In genomic region chr9:122091682-122092592, GRCh38 we compare ENCODE assay signal across 8 cellular contexts. TPM values are rescaled to one million over a fixed set of nuclear protein-coding genes. Genes with fewer than 3 reads are reported as not detected.
DNase-seq lines count a peak whose midpoint lies in the region; ATAC-seq and TF ChIP-seq lines count a peak whose summit lies in the region.

No MANE protein-coding gene starts in this region.

- H3K79me2 ChIP-seq in MM.1S (ENCODE audit: low read length): peaks cover 39% of the 10 kb centered on the region

- H3K9ac ChIP-seq in MM.1S (ENCODE audit: low read length): peak overlapping the region; percentile 79

- peaks cover 11% of the 10 kb centered on the region for H3K36me3 Mint-ChIP-seq in CD4-positive, CD25-positive, alpha-beta regulatory T cell

- peaks cover 21% of the 10 kb centered on the region for H3K4me1 ChIP-seq in CD4-positive, CD25-positive, alpha-beta regulatory T cell (ENCODE audit: control insufficient read depth, insufficient read depth, low read length, poor library complexity, severe bottlenecking)
- peaks cover 15% of the 10 kb centered on the region; the same call in 1 of the 2 replicates for H3K4me1 ChIP-seq in MM.1S (ENCODE audit: low read length)
- H3K4me1 ChIP-seq in neuron (ENCODE audit: insufficient read depth, low read length): peaks cover 16% of the 10 kb centered on the region

- H3K36me3 ChIP-seq in CD4-positive, CD25-positive, alpha-beta regulatory T cell (ENCODE audit: control insufficient read depth, insufficient read depth, low read length): no peaks in the 10 kb centered on the region
- H3K36me3 ChIP-seq in MM.1S (replicated peaks; ENCODE audit: insufficient read depth, low read length) (no peaks in the 10 kb centered on the region), neuron (ENCODE audit: insufficient read depth, low read length) (no peaks in the 10 kb centered on the region)

- H2AFZ ChIP-seq in MM.1S (ENCODE audit: low read length) (peak overlapping the region; percentile 74), neuron (ENCODE audit: low read depth, low read length) (no peak overlapping the region)

- H3K4me1 Mint-ChIP-seq in CD4-positive, CD25-positive, alpha-beta regulatory T cell: peaks cover 13 to 50% (median 33%) of the 10 kb centered on the region in 4 donors

- DNase-seq in CD4-positive, CD25-positive, alpha-beta regulatory T cell: no peak
- DNase-seq in MM.1S (no peak), ecto neural progenitor cell (ENCODE audit: low spot score) (peak; percentile 6), NCI-H2196 treated with DMSO at 0.1 percent for 48 hours (lab: John Stamatoyannopoulos, UW; ENCODE audit: unreplicated experiment) (no peak), SK-N-DZ (ENCODE audit: low spot score) (no peak), NCI-H526 treated with DMSO at 0.1 percent for 48 hours (lab: John Stamatoyannopoulos, UW) (no peak)
- DNase-seq in activated CD4-positive, alpha-beta T cell treated with anti-CD3 and anti-CD28 coated beads, Interleukin-2, amount 50 U/mL, for 4 hours: no peak

- no peak overlapping the region for H3K27ac ChIP-seq in CD4-positive, CD25-positive, alpha-beta regulatory T cell (ENCODE audit: insufficient read depth, low read length, poor library complexity, severe bottlenecking)
- no peak overlapping the region for H3K27ac ChIP-seq in MM.1S (ENCODE audit: low read length)

- no peaks in the 10 kb centered on the region for H4K20me1 ChIP-seq in MM.1S (ENCODE audit: insufficient read depth, low read length)

- H3K4me3 ChIP-seq in CD4-positive, CD25-positive, alpha-beta regulatory T cell (ENCODE audit: low read depth, low read length): peak overlapping the region; percentile 58
- H3K4me3 ChIP-seq in MM.1S (ENCODE audit: low read length) (peak overlapping the region; percentile 96), neuron (ENCODE audit: low read length) (peak overlapping the region; percentile 87)

- H3K4me2 ChIP-seq in MM.1S (ENCODE audit: low read depth, low read length): peak overlapping the region; percentile 96

- peaks cover 16% of the 10 kb centered on the region for H3K27me3 Mint-ChIP-seq in CD4-positive, CD25-positive, alpha-beta regulatory T cell

- peaks cover 0 to 1% (median 0%) of the 10 kb centered on the region in 7 donors for H3K9me3 Mint-ChIP-seq in CD4-positive, CD25-positive, alpha-beta regulatory T cell

- no peak for ATAC-seq in CD4-positive, CD25-positive, alpha-beta regulatory T cell (ENCODE audit: low read depth in 2 of 2)

- no peaks in the 10 kb centered on the region for H3K9me2 ChIP-seq in MM.1S (replicated peaks; ENCODE audit: insufficient read depth, low read length)

- no peaks in the 10 kb centered on the region for H3K9me3 ChIP-seq in CD4-positive, CD25-positive, alpha-beta regulatory T cell (ENCODE audit: control insufficient read depth in 2 of 2, low read length in 2 of 2)
- no peaks in the 10 kb centered on the region for H3K9me3 ChIP-seq in MM.1S (replicated peaks; ENCODE audit: insufficient read depth, low read length)
- no peaks in the 10 kb centered on the region for H3K9me3 ChIP-seq in neuron (ENCODE audit: low read length)

- TF ChIP-seq CTCF in MM.1S (IDR thresholded peaks at IDR 0.05; ENCODE audit: low read length): no peak

- H3K4me3 Mint-ChIP-seq in CD4-positive, CD25-positive, alpha-beta regulatory T cell: peak overlapping the region; percentile 84 to 96 (median 94)

- no peaks in the 10 kb centered on the region for H3F3A ChIP-seq in MM.1S (ENCODE audit: insufficient read depth, low read length)

- peak overlapping the region; percentile 85 to 97 (median 88) for H3K27ac Mint-ChIP-seq in CD4-positive, CD25-positive, alpha-beta regulatory T cell

- H3K27me3 ChIP-seq in CD4-positive, CD25-positive, alpha-beta regulatory T cell (ENCODE audit: control insufficient read depth, insufficient read depth, low read length): peaks cover 4% of the 10 kb centered on the region
- H3K27me3 ChIP-seq in MM.1S (replicated peaks; ENCODE audit: insufficient read depth, low read length) (peaks cover 22% of the 10 kb centered on the region; the same call in 1 of the 2 replicates), neuron (ENCODE audit: insufficient read depth, low read length) (no peaks in the 10 kb centered on the region)

RNA-seq across cellular contexts. Expression of gene TTLL11, which starts 1.2 kb away (rescaled TPM):
- total RNA-seq in CD4-positive, CD25-positive, alpha-beta regulatory T cell: 3.5 TPM
- polyA plus RNA-seq in CD4-positive, CD25-positive, alpha-beta regulatory T cell: 1 to 10 TPM; 2.0 to 6.1 (median 4.2) TPM
- 4.8 and 9.5 TPM in 2 replicates for polyA plus RNA-seq in SK-N-DZ (2014; cell fraction: cytosol; rRNA removed)
- polyA plus RNA-seq in SK-N-DZ (2014; cell fraction: nucleus; rRNA removed): 7.7 and 12.8 TPM in 2 replicates
